Comparison of ENCODE assay signal across 7 cellular contexts in genomic region chr7:149584530-149584929, GRCh38.
"Had no signal": no experiment of that assay in that cellular context is flagged by ENCODE, and none has a peak within 500 bp of the region (broad histone marks: within the 10 kb centered on the region; RNA-seq: fewer than 3 reads in every experiment).

No MANE protein-coding gene starts in this region.

- H3K9ac ChIP-seq: KMS-11 had no signal

- DNase-seq: H7, IMR-90, KBM-7 had no signal

- H2AFZ ChIP-seq: GM23338 had no signal

- H3K4me2 ChIP-seq: GM23338, KMS-11 had no signal

- H3K4me3 Mint-ChIP-seq: GM23338 had no signal

- H3K4me1 Mint-ChIP-seq: GM23338 had no signal

- FAIRE-seq: HTR-8/SVneo had no signal

- H3K27ac Mint-ChIP-seq: GM23338 had no signal

- H3K4me3 ChIP-seq: GM23338, HAP-1 had no signal

- H3K27ac ChIP-seq: KMS-11 had no signal

- ATAC-seq: GM23338 had no signal
